ENCODE assay signal across 8 cellular contexts in genomic region chr2:19990416-19990728, GRCh38. TPM values are rescaled to one million over a fixed set of nuclear protein-coding genes. Genes with fewer than 3 reads are reported as not detected.
DNase-seq lines count a peak whose midpoint lies in the region; ATAC-seq, FAIRE-seq and TF ChIP-seq lines count a peak whose summit lies in the region.

No MANE protein-coding gene starts in this region.

- POLR2A ChIA-PET in activated CD4-positive, alpha-beta T cell treated with anti-CD3 and anti-CD28 coated beads for 36 hours (lab: Charles Lee) = no interaction called here
- POLR2A ChIA-PET in HepG2 (lab: Yijun Ruan, JAX) = interaction anchor here (0.7 to 2.0 kb wide), 10 partner anchors 17 to 100 kb away, joined by 4 to 28 read pairs (median 7); partner anchors contain the start of genes LAPTM4A and TTC32

- in situ Hi-C loops in astrocyte of the spinal cord (cut with HindIII; ENCODE audit: low sequenced_read_pairs) (no loop called here), HepG2 (cut with HindIII; ENCODE audit: extremely low pct_ligation_motif_present, low pct_unique_long_range_greater_than_20kb) (no loop called here)

- no peaks in the 10 kb centered on the region for H3K9me3 ChIP-seq in HepG2 (ENCODE audit: low read length)
- no peaks in the 10 kb centered on the region for H3K9me3 ChIP-seq in testis

- peak overlapping the region; percentile 69 for H3K9ac ChIP-seq in HepG2 (ENCODE audit: insufficient read depth, low read depth, low read length)

- peak overlapping the region; percentile 70 for H3K27ac ChIP-seq in HepG2 (ENCODE audit: extremely low read length, insufficient read depth, low read length)
- peak overlapping the region; percentile 15 to 73 for H3K27ac ChIP-seq in testis

- TSS peak; percentile 89 for BruUV-seq in HepG2 (replicated peaks; lab: Mats Ljungman, UMichigan)

- H3K79me2 ChIP-seq in HepG2 (ENCODE audit: insufficient read depth, low read length) = peaks cover 22% of the 10 kb centered on the region

- TF ChIP-seq POLR2A in HepG2 (IDR thresholded peaks at IDR 0.05; ENCODE audit: insufficient read depth in 1 of 2, low read depth in 2 of 2, low read length in 2 of 2) = no peak
- no peak for TF ChIP-seq POLR2A in testis (IDR thresholded peaks at IDR 0.05)

- H3K4me2 ChIP-seq in HepG2 (ENCODE audit: low read depth, low read length) = peak overlapping the region; percentile 92

- H3K9me3 Mint-ChIP-seq in activated CD4-positive, alpha-beta T cell treated with anti-CD3 and anti-CD28 coated beads for 36 hours (ENCODE audit: low read depth) = no peaks in the 10 kb centered on the region

- intact Hi-C loops in activated CD4-positive, alpha-beta T cell treated with anti-CD3 and anti-CD28 coated beads for 36 hours (cut with DNase I, micrococcal nuclease) = loop anchor here in 1 of 2 experiments (1.0 to 5.0 kb wide), 6 partner anchors 62 to 662 kb away; partner anchors contain the start of genes HS1BP3, PUM2 and TTC32
- intact Hi-C loops in HepG2 (cut with micrococcal nuclease; ENCODE audit: unreplicated experiment) (loop anchor here (1.0 to 2.0 kb wide), 2 partner anchors 25 to 60 kb away; partner anchors contain the start of gene LAPTM4A), testis (cut with DNase I; ENCODE audit: low total_unique reads) (no loop called here)

- peak overlapping the region; percentile 90 for H3K4me3 Mint-ChIP-seq in activated CD4-positive, alpha-beta T cell treated with anti-CD3 and anti-CD28 coated beads for 36 hours

- TF ChIP-seq EP300 in HepG2 (IDR thresholded peaks at IDR 0.05; ENCODE audit: low read depth in 2 of 2, low read length in 2 of 2) (no peak), HepG2 (CRISPR knock-in tag; IDR thresholded peaks at IDR 0.05; ENCODE audit: borderline replicate concordance) (no peak; the same call in 1 of the 2 replicates)

- peaks cover 28% of the 10 kb centered on the region for H3K4me1 Mint-ChIP-seq in activated CD4-positive, alpha-beta T cell treated with anti-CD3 and anti-CD28 coated beads for 36 hours

- peaks cover 12% of the 10 kb centered on the region for H3K27me3 Mint-ChIP-seq in activated CD4-positive, alpha-beta T cell treated with anti-CD3 and anti-CD28 coated beads for 36 hours

- TF ChIP-seq CTCF in astrocyte of the spinal cord (IDR thresholded peaks at IDR 0.05; ENCODE audit: low read depth, low read length) (no peak), HepG2 (CRISPR knock-in tag; IDR thresholded peaks at IDR 0.05) (no peak), testis (IDR thresholded peaks at IDR 0.05) (no peak)

- H2AFZ ChIP-seq in HepG2 (ENCODE audit: low read length) = peak overlapping the region; percentile 57

- H3K36me3 Mint-ChIP-seq in activated CD4-positive, alpha-beta T cell treated with anti-CD3 and anti-CD28 coated beads for 36 hours (ENCODE audit: low read depth) = peaks cover 12% of the 10 kb centered on the region

- H3K27me3 ChIP-seq in HepG2 (ENCODE audit: control insufficient read depth in 1 of 2, insufficient read depth in 2 of 2, low read length in 2 of 2) (no peaks in the 10 kb centered on the region; a peak in 1 of 5 replicates), testis (no peaks in the 10 kb centered on the region)

- no peak for DNase-seq in activated CD4-positive, alpha-beta T cell treated with anti-CD3 and anti-CD28 coated beads for 36 hours
- no peak for DNase-seq in activated CD4-positive, alpha-beta T cell treated with anti-CD3 and anti-CD28 coated beads for 4 hours
- DNase-seq in astrocyte of the spinal cord (ENCODE audit: low read depth, low spot score) = peak; percentile 22
- no peak for DNase-seq in HepG2 (ENCODE audit: low spot score)
- DNase-seq in testis = no peak
- DNase-seq in DMS 273 treated with DMSO at 0.1 percent for 48 hours (lab: John Stamatoyannopoulos, UW) = no peak

- H3K4me1 ChIP-seq in HepG2 (ENCODE audit: insufficient read depth, low read length) (peaks cover 30% of the 10 kb centered on the region), testis (peaks cover 3% of the 10 kb centered on the region)

- no peak for FAIRE-seq in HepG2 (lab: Jason Lieb, UNC)

- ATAC-seq in activated CD4-positive, alpha-beta T cell treated with anti-CD3 and anti-CD28 coated beads for 36 hours = no peak
- ATAC-seq in HepG2 (no peak), GM18520 (IDR thresholded peaks at IDR 0.05; ENCODE audit: unreplicated experiment) (no peak), HG03135 (IDR thresholded peaks at IDR 0.05; ENCODE audit: unreplicated experiment) (no peak)

- H4K20me1 ChIP-seq in HepG2 (ENCODE audit: insufficient read depth, low read length) = no peaks in the 10 kb centered on the region

- peak overlapping the region; percentile 75 for H3K27ac Mint-ChIP-seq in activated CD4-positive, alpha-beta T cell treated with anti-CD3 and anti-CD28 coated beads for 36 hours

- under 1% methylated on average over 10 of the region's 10 CpGs for WGBS in HepG2 (ENCODE audit: low lambda C conversion rate)
- 10 to 15% methylated on average over 8 to 10 of the region's 10 CpGs for WGBS in testis, 2 donors

- CTCF ChIA-PET in activated CD4-positive, alpha-beta T cell treated with anti-CD3 and anti-CD28 coated beads for 36 hours (lab: Charles Lee) = interaction anchor here (0.7 to 2.2 kb wide), 2 partner anchors 25 to 98 kb away, joined by 3 to 14 read pairs; no protein-coding TSS in a partner anchor
- CTCF ChIA-PET in HepG2 (lab: Yijun Ruan, JAX; ENCODE audit: low intra/inter-chr PET ratio, low total read pairs) = interaction anchor here (2.0 kb wide), 1 partner anchor 108 kb away, joined by 5 read pairs; no protein-coding TSS in a partner anchor

- H3K4me3 ChIP-seq in astrocyte of the spinal cord (ENCODE audit: low read depth, low read length) (peak overlapping the region; percentile 95), HepG2 (replicated peaks in 1 of 3; ENCODE audit: insufficient read depth in 1 of 3, low read depth in 2 of 3, low read length in 3 of 3) (peak overlapping the region; percentile 75 to 90 (median 78)), testis (peak overlapping the region; percentile 76 to 79)

- TF ChIP-seq RAD21 in HepG2 (CRISPR knock-in tag; IDR thresholded peaks at IDR 0.05) = no peak; the same call in 1 of the 2 replicates

- peaks cover 0 to 2% of the 10 kb centered on the region in 2 experiments; a peak in 4 of 5 replicates for H3K36me3 ChIP-seq in HepG2 (replicated peaks in 1 of 2; ENCODE audit: control insufficient read depth in 1 of 2, insufficient read depth in 2 of 2, low read length in 2 of 2)
- no peaks in the 10 kb centered on the region for H3K36me3 ChIP-seq in testis (ENCODE audit: low read depth, missing control alignments)

RNA-seq across cellular contexts. Expression of gene WDR35, which starts 0.5 kb away (rescaled TPM):
- total RNA-seq in activated CD4-positive, alpha-beta T cell treated with anti-CD3 and anti-CD28 coated beads for 36 hours = 1 to 10 TPM; 6.2 to 7.4 TPM
- total RNA-seq in HepG2 (2016; rRNA removed; fragmentation: Illumina TruSeq; extraction: Trizol) (19.6 and 26.6 TPM in 2 replicates), testis (10 to 100 TPM; 18.5 to 24.9 TPM)
- total RNA-seq in HepG2 (2016; cell fraction: cytosol; rRNA removed; fragmentation: Illumina TruSeq; extraction: Trizol; ENCODE audit: low read depth) = 2.4 and 2.8 TPM in 2 replicates
- 19.2 and 25.7 TPM in 2 replicates for total RNA-seq in HepG2 (2016; cell fraction: insoluble cytoplasmic fraction; rRNA removed; fragmentation: Illumina TruSeq; extraction: Trizol)
- total RNA-seq in HepG2 (2016; cell fraction: membrane; rRNA removed; fragmentation: Illumina TruSeq; extraction: Trizol) = 3.2 and 4.5 TPM in 2 replicates
- 30.6 and 31.4 TPM in 2 replicates for total RNA-seq in HepG2 (2016; cell fraction: nucleus; rRNA removed; fragmentation: Illumina TruSeq; extraction: Trizol)
- polyA plus RNA-seq in HepG2 (2011; rRNA removed) (8.2 and 11.1 TPM in 2 replicates), testis (ENCODE audit: insufficient read depth, low read depth, low replicate concordance) (23.6 TPM)
- 2.8 and 4.0 TPM in 2 replicates for polyA plus RNA-seq in HepG2 (2011; cell fraction: cytosol; rRNA removed)
- polyA plus RNA-seq in HepG2 (2011; cell fraction: nucleus; rRNA removed) = 17.1 and 18.5 TPM in 2 replicates
- 6.4 and 8.8 TPM in 2 replicates for polyA plus RNA-seq in HepG2 (2012)
- polyA plus RNA-seq in HepG2 (2016; cell fraction: cytosol; fragmentation: Illumina TruSeq; extraction: Trizol; ENCODE audit: low read depth) = 0.34 and 0.38 TPM in 2 replicates
- polyA plus RNA-seq in HepG2 (2016; cell fraction: insoluble cytoplasmic fraction; fragmentation: Illumina TruSeq; extraction: Trizol; ENCODE audit: low read depth) = 10.8 and 11.7 TPM in 2 replicates
- 0.88 and 1.1 TPM in 2 replicates for polyA plus RNA-seq in HepG2 (2016; cell fraction: membrane; fragmentation: Illumina TruSeq; extraction: Trizol; ENCODE audit: low read depth)
- polyA plus RNA-seq in HepG2 (2016; cell fraction: nucleus; fragmentation: Illumina TruSeq; extraction: Trizol; ENCODE audit: insufficient read depth, low read depth) = 35.7 and 36.8 TPM in 2 replicates
- polyA minus RNA-seq in HepG2 (2011; rRNA and poly(A)+ RNA removed; ENCODE audit: low replicate concordance) = 4.9 and 7.4 TPM in 2 replicates
- polyA minus RNA-seq in HepG2 (2011; cell fraction: cytosol; rRNA and poly(A)+ RNA removed) = 7.1 and 7.9 TPM in 2 replicates
- polyA minus RNA-seq in HepG2 (2011; cell fraction: nucleus; rRNA and poly(A)+ RNA removed) = 37.7 and 50.3 TPM in 2 replicates

RNA-seq across cellular contexts. Expression of gene MATN3, which starts 22.1 kb away (rescaled TPM):
- total RNA-seq in activated CD4-positive, alpha-beta T cell treated with anti-CD3 and anti-CD28 coated beads for 36 hours = not detected
- total RNA-seq in HepG2 (2016; rRNA removed; fragmentation: Illumina TruSeq; extraction: Trizol) (19.2 and 36.1 TPM in 2 replicates), testis (1 to 10 TPM; 1.9 to 2.1 TPM)
- total RNA-seq in HepG2 (2016; cell fraction: cytosol; rRNA removed; fragmentation: Illumina TruSeq; extraction: Trizol; ENCODE audit: low read depth) = 2.3 and 3.4 TPM in 2 replicates
- 16.3 and 36.5 TPM in 2 replicates for total RNA-seq in HepG2 (2016; cell fraction: insoluble cytoplasmic fraction; rRNA removed; fragmentation: Illumina TruSeq; extraction: Trizol)
- total RNA-seq in HepG2 (2016; cell fraction: membrane; rRNA removed; fragmentation: Illumina TruSeq; extraction: Trizol) = 10.9 and 12.3 TPM in 2 replicates
- 68.9 and 81.8 TPM in 2 replicates for total RNA-seq in HepG2 (2016; cell fraction: nucleus; rRNA removed; fragmentation: Illumina TruSeq; extraction: Trizol)
- polyA plus RNA-seq in HepG2 (2011; rRNA removed) (191 and 208 TPM in 2 replicates), testis (ENCODE audit: insufficient read depth, low read depth, low replicate concordance) (2.7 TPM)
- 101 and 153 TPM in 2 replicates for polyA plus RNA-seq in HepG2 (2011; cell fraction: cytosol; rRNA removed)
- polyA plus RNA-seq in HepG2 (2011; cell fraction: nucleus; rRNA removed) = 157 and 160 TPM in 2 replicates
- polyA plus RNA-seq in HepG2 (2012) = 109 and 194 TPM in 2 replicates
- polyA plus RNA-seq in HepG2 (2016; cell fraction: cytosol; fragmentation: Illumina TruSeq; extraction: Trizol; ENCODE audit: low read depth) = 4.3 and 4.6 TPM in 2 replicates
- polyA plus RNA-seq in HepG2 (2016; cell fraction: insoluble cytoplasmic fraction; fragmentation: Illumina TruSeq; extraction: Trizol; ENCODE audit: low read depth) = 26.1 and 30.5 TPM in 2 replicates
- 9.4 and 10.7 TPM in 2 replicates for polyA plus RNA-seq in HepG2 (2016; cell fraction: membrane; fragmentation: Illumina TruSeq; extraction: Trizol; ENCODE audit: low read depth)
- polyA plus RNA-seq in HepG2 (2016; cell fraction: nucleus; fragmentation: Illumina TruSeq; extraction: Trizol; ENCODE audit: insufficient read depth, low read depth) = 150 and 151 TPM in 2 replicates
- 0.14 and 109 TPM in 2 replicates for polyA minus RNA-seq in HepG2 (2011; rRNA and poly(A)+ RNA removed; ENCODE audit: low replicate concordance)
- polyA minus RNA-seq in HepG2 (2011; cell fraction: cytosol; rRNA and poly(A)+ RNA removed) = 73.2 and 97.4 TPM in 2 replicates
- 125 and 126 TPM in 2 replicates for polyA minus RNA-seq in HepG2 (2011; cell fraction: nucleus; rRNA and poly(A)+ RNA removed)
